Comparison of ENCODE assay signal across 1 cellular context in genomic region chr2:30146337-30147195, GRCh38.
TF ChIP-seq lines count a peak whose summit lies in the region.

YPEL5 (plus strand) TSS chr2:30147007; CDS start chr2:30156652, 9,645 bp downstream.

TF ChIP-seq in HCT116, 20 proteins besides CTCF, POLR2A, EP300 and RAD21 (continued from another document):
- TF ChIP-seq POLR2AphosphoS5 (IDR thresholded peaks at IDR 0.05; ENCODE audit: low read depth, low read length) (peak; percentile 53; the same call in 1 of the 2 replicates), ELF1 (IDR thresholded peaks at IDR 0.05; ENCODE audit: borderline replicate concordance, low read depth) (no peak), REST (IDR thresholded peaks at IDR 0.05; ENCODE audit: low read depth) (no peak), EZH2 (IDR thresholded peaks at IDR 0.05) (no peak), SIN3A (IDR thresholded peaks at IDR 0.05; ENCODE audit: low read depth) (peak; percentile 89), ZFX (IDR thresholded peaks at IDR 0.05) (no peak), ZBTB33 (IDR thresholded peaks at IDR 0.05; ENCODE audit: extremely low read depth, insufficient replicate concordance, low read length) (no peak), CEBPB (IDR thresholded peaks at IDR 0.05; ENCODE audit: low read depth) (peak; percentile 89), FOSL1 (IDR thresholded peaks at IDR 0.05; ENCODE audit: low read depth) (no peak), ZNF274 (IDR thresholded peaks at IDR 0.05; ENCODE audit: low read depth, low read length) (no peak), TCF7L2 (IDR thresholded peaks at IDR 0.05; ENCODE audit: borderline replicate concordance, extremely low read depth, insufficient read depth, insufficient read length) (peak; percentile 63)
